ENCODE assay signal across 12 cellular contexts in genomic region chr17:68910256-68910705, GRCh38. TPM values are rescaled to one million over a fixed set of nuclear protein-coding genes. Genes with fewer than 3 reads are reported as not detected.
DNase-seq lines count a peak whose midpoint lies in the region; ATAC-seq and TF ChIP-seq lines count a peak whose summit lies in the region.
"Had no signal": no experiment of that assay in that cellular context is flagged by ENCODE, and none has a peak within 500 bp of the region (broad histone marks: within the 10 kb centered on the region; RNA-seq: fewer than 3 reads in every experiment).

No MANE protein-coding gene starts in this region.

- TF ChIP-seq CTCF in SK-N-SH (IDR thresholded peaks at IDR 0.05): no peak
- TF ChIP-seq CTCF in esophagus muscularis mucosa (IDR thresholded peaks at IDR 0.05): no peak
- TF ChIP-seq CTCF in upper lobe of left lung (IDR thresholded peaks at IDR 0.05): no peak
- TF ChIP-seq CTCF in upper lobe of right lung (IDR thresholded peaks at IDR 0.05): no peak

- CTCF ChIA-PET in SK-N-SH (lab: Yijun Ruan, JAX): interaction anchor here (1.3 to 1.4 kb wide), 2 partner anchors 7 to 135 kb away, joined by 4 read pairs; no protein-coding TSS in a partner anchor

- H2AK5ac ChIP-seq in mesendoderm (ENCODE audit: low read length): no peak overlapping the region

- no peak for TF ChIP-seq EP300 in SK-N-SH (IDR thresholded peaks at IDR 0.05; ENCODE audit: borderline replicate concordance in 1 of 2, low read depth in 1 of 2, low read length in 1 of 2)
- no peak for TF ChIP-seq EP300 in esophagus muscularis mucosa (IDR thresholded peaks at IDR 0.05)
- no peak for TF ChIP-seq EP300 in upper lobe of left lung (IDR thresholded peaks at IDR 0.05)

- H4K20me1 ChIP-seq in SK-N-SH (ENCODE audit: insufficient read depth): no peaks in the 10 kb centered on the region

- peaks cover 21% of the 10 kb centered on the region for H3F3A ChIP-seq in SK-N-SH (replicated peaks; ENCODE audit: insufficient read depth)

- TF ChIP-seq RAD21 in SK-N-SH (IDR thresholded peaks at IDR 0.05; ENCODE audit: low read length): no peak

- no peak overlapping the region for H2BK120ac ChIP-seq in mesendoderm (ENCODE audit: low read depth, low read length)

- H3K27ac ChIP-seq in SK-N-SH (ENCODE audit: low read depth in 2 of 2, low read length in 1 of 2) (no peak overlapping the region), esophagus muscularis mucosa (replicated peaks in 1 of 4) (peak overlapping the region; percentile 40 to 56 (median 46)), mesendoderm (ENCODE audit: low read depth, low read length) (no peak overlapping the region), upper lobe of left lung (peak overlapping the region; percentile 51 to 55 (median 52)), upper lobe of right lung (no peak overlapping the region)

- H4K5ac ChIP-seq in mesendoderm (ENCODE audit: low read length): no peak overlapping the region

- intact Hi-C loops in esophagus muscularis mucosa (cut with DNase I): no loop called here
- intact Hi-C loops in upper lobe of right lung (cut with DNase I): no loop called here

- TF ChIP-seq POLR2A in esophagus muscularis mucosa (IDR thresholded peaks at IDR 0.05; ENCODE audit: low read depth) (no peak), upper lobe of left lung (IDR thresholded peaks at IDR 0.05) (no peak)

- no peak overlapping the region for H3K23ac ChIP-seq in mesendoderm (ENCODE audit: low read length)

- H2BK5ac ChIP-seq in mesendoderm (ENCODE audit: low read length): no peak overlapping the region

- no peak for ATAC-seq in SK-N-SH treated with all-trans-retinoic acid at 6 μM for 48 hours
- peak; percentile 30 to 45 for ATAC-seq in upper lobe of left lung (ENCODE audit: low FRiP score in 2 of 2)
- no peak for ATAC-seq in upper lobe of right lung
- ATAC-seq in HG02642 (IDR thresholded peaks at IDR 0.05; ENCODE audit: poor library complexity, unreplicated experiment): no peak
- ATAC-seq: activated T-cell treated with anti-CD3 and anti-CD28 coated beads, Interleukin-2, amount 50 U/mL, for 4 hours; GM12878; K562 had no signal

- H3K79me1 ChIP-seq in mesendoderm (ENCODE audit: low read length): no peaks in the 10 kb centered on the region

- H2BK15ac ChIP-seq in mesendoderm (replicated peaks; ENCODE audit: low read depth): no peak overlapping the region

- POLR2A ChIA-PET in SK-N-SH (lab: Yijun Ruan, JAX): no interaction called here

- H3K79me2 ChIP-seq in SK-N-SH (ENCODE audit: insufficient read depth): no peaks in the 10 kb centered on the region
- no peaks in the 10 kb centered on the region for H3K79me2 ChIP-seq in mesendoderm (ENCODE audit: control insufficient read depth, insufficient read depth, low read length)

- H3K4me1 ChIP-seq in SK-N-SH (ENCODE audit: control insufficient read depth in 1 of 2, insufficient read depth in 2 of 2, low read depth in 1 of 2, low read length in 1 of 2) (peaks cover 5 to 12% of the 10 kb centered on the region in 2 experiments; a peak in 3 of 4 replicates), esophagus muscularis mucosa (peaks cover 12 to 32% (median 21%) of the 10 kb centered on the region in 4 donors), mesendoderm (ENCODE audit: control insufficient read depth, low read depth, low read length) (no peaks in the 10 kb centered on the region), upper lobe of left lung (peaks cover 0 to 9% (median 4%) of the 10 kb centered on the region in 4 donors), upper lobe of right lung (peaks cover 21% of the 10 kb centered on the region)

- 26% methylated on average over 5 of the region's 5 CpGs for WGBS in SK-N-SH (ENCODE audit: low lambda C conversion rate)
- WGBS in esophagus muscularis mucosa: 48% methylated on average over 2 of the region's 5 CpGs
- no CpG with 5 or more reads among the region's 5 CpGs for WGBS in mesendoderm (ENCODE audit: extremely low coverage, insufficient coverage, low lambda C conversion rate)
- 60 to 64% methylated on average over 5 of the region's 5 CpGs for WGBS in upper lobe of left lung, 2 donors

- H3K9me3 ChIP-seq in SK-N-SH (no peaks in the 10 kb centered on the region), esophagus muscularis mucosa (peaks cover 0 to 7% (median 0%) of the 10 kb centered on the region in 4 donors), upper lobe of left lung (no peaks in the 10 kb centered on the region), upper lobe of right lung (no peaks in the 10 kb centered on the region)

- no peak overlapping the region for H3K56ac ChIP-seq in mesendoderm (ENCODE audit: low read length)

- H3K18ac ChIP-seq in mesendoderm (ENCODE audit: low read length): no peak overlapping the region

- H2AFZ ChIP-seq in SK-N-SH (ENCODE audit: low read depth): 0 out of 2 replicates have a peak overlapping the region, but pooled peaks have one; percentile 11

- no peak for DNase-seq in SK-N-SH
- DNase-seq in esophagus muscularis mucosa (ENCODE audit: extremely low spot score): no peak
- DNase-seq in mesendoderm: peak; percentile 17
- DNase-seq in upper lobe of left lung: no peak
- no peak for DNase-seq in HT-29 (ENCODE audit: low spot score)
- no peak for DNase-seq in upper lobe of right lung
- DNase-seq: activated T-cell treated with anti-CD3 and anti-CD28 coated beads, Interleukin-2, amount 50 U/mL, for 4 hours; SW 1271 had no signal

- no peak overlapping the region for H3K4ac ChIP-seq in mesendoderm (ENCODE audit: low read depth, low read length)

- H3K4me2 ChIP-seq in SK-N-SH: no peak overlapping the region
- no peak overlapping the region for H3K4me2 ChIP-seq in mesendoderm (ENCODE audit: low read length)

- no peaks in the 10 kb centered on the region for H3K9me2 ChIP-seq in SK-N-SH

- no peaks in the 10 kb centered on the region for H3K27me3 ChIP-seq in SK-N-SH (ENCODE audit: insufficient read depth)
- H3K27me3 ChIP-seq in esophagus muscularis mucosa: no peaks in the 10 kb centered on the region
- no peaks in the 10 kb centered on the region for H3K27me3 ChIP-seq in mesendoderm (ENCODE audit: insufficient read depth, low read length, poor library complexity)
- no peaks in the 10 kb centered on the region for H3K27me3 ChIP-seq in upper lobe of left lung
- no peaks in the 10 kb centered on the region for H3K27me3 ChIP-seq in upper lobe of right lung

- H3K4me3 ChIP-seq in SK-N-SH (ENCODE audit: low read depth in 2 of 2, low read length in 1 of 2): no peak overlapping the region
- no peak overlapping the region for H3K4me3 ChIP-seq in esophagus muscularis mucosa
- no peak overlapping the region for H3K4me3 ChIP-seq in mesendoderm (ENCODE audit: low read length)
- H3K4me3 ChIP-seq in upper lobe of left lung: no peak overlapping the region
- H3K4me3 ChIP-seq in upper lobe of right lung: no peak overlapping the region
- H3K4me3 ChIP-seq: GM12878, K562 had no signal

- H3K36me3 ChIP-seq in SK-N-SH (replicated peaks in 1 of 2; ENCODE audit: control insufficient read depth in 1 of 2, insufficient read depth in 2 of 2, low read length in 1 of 2): no peaks in the 10 kb centered on the region
- peaks cover 0 to 64% (median 6%) of the 10 kb centered on the region in 4 donors for H3K36me3 ChIP-seq in esophagus muscularis mucosa
- no peaks in the 10 kb centered on the region for H3K36me3 ChIP-seq in mesendoderm (ENCODE audit: control insufficient read depth, insufficient read depth, low read length)
- H3K36me3 ChIP-seq in upper lobe of left lung: no peaks in the 10 kb centered on the region
- no peaks in the 10 kb centered on the region for H3K36me3 ChIP-seq in upper lobe of right lung

- no peak overlapping the region for H4K8ac ChIP-seq in mesendoderm (ENCODE audit: low read depth, low read length)

- H3K9ac ChIP-seq in SK-N-SH: no peak overlapping the region
- H3K9ac ChIP-seq in mesendoderm (ENCODE audit: low read length): no peak overlapping the region

TF ChIP-seq in SK-N-SH, 30 proteins besides CTCF, POLR2A, EP300 and RAD21:
- no peak for TF ChIP-seq FOXJ3 (CRISPR knock-in tag; IDR thresholded peaks at IDR 0.05)
- TF ChIP-seq SIN3A (IDR thresholded peaks at IDR 0.05; ENCODE audit: borderline replicate concordance, low read depth, low read length): no peak
- no peak for TF ChIP-seq POLR2AphosphoS5 (IDR thresholded peaks at IDR 0.05; ENCODE audit: low read depth, low read length)
- no peak for TF ChIP-seq USF1 (IDR thresholded peaks at IDR 0.05; ENCODE audit: borderline replicate concordance, low read depth)

TF ChIP-seq in SK-N-SH treated with all-trans-retinoic acid at 6 μM for 48 hours, 23 proteins besides CTCF, POLR2A, EP300 and RAD21 (continues in another document):
- no peak for TF ChIP-seq ARNTL (CRISPR knock-in tag; IDR thresholded peaks at IDR 0.05; ENCODE audit: borderline replicate concordance, low read depth)
- no peak for TF ChIP-seq TOX (CRISPR knock-in tag; IDR thresholded peaks at IDR 0.05; ENCODE audit: borderline replicate concordance)
- TF ChIP-seq ZFP30 (CRISPR knock-in tag; IDR thresholded peaks at IDR 0.05): no peak
- no peak for TF ChIP-seq TCF4 (CRISPR knock-in tag; IDR thresholded peaks at IDR 0.05; ENCODE audit: borderline replicate concordance)
- TF ChIP-seq ZNF8 (CRISPR knock-in tag; IDR thresholded peaks at IDR 0.05): no peak
- TF ChIP-seq SNAI2 (CRISPR knock-in tag; IDR thresholded peaks at IDR 0.05): no peak
- no peak for TF ChIP-seq PATZ1 (CRISPR knock-in tag; IDR thresholded peaks at IDR 0.05; ENCODE audit: borderline replicate concordance)
- no peak for TF ChIP-seq BACH2 (CRISPR knock-in tag; IDR thresholded peaks at IDR 0.05; ENCODE audit: borderline replicate concordance)
- TF ChIP-seq ZFP3 (CRISPR knock-in tag; IDR thresholded peaks at IDR 0.05): no peak

RNA-seq across cellular contexts. Expression of gene ABCA8, which starts 44.9 kb away (rescaled TPM):
- 2.3 TPM in 2 replicates for polyA plus RNA-seq in SK-N-SH (2012; rRNA removed)
- polyA plus RNA-seq in SK-N-SH (2012; cell fraction: cytosol; rRNA removed): 1.7 and 2.3 TPM in 2 replicates
- polyA plus RNA-seq in SK-N-SH (2012; cell fraction: nucleus; rRNA removed): 4.7 and 4.9 TPM in 2 replicates
- total RNA-seq in esophagus muscularis mucosa (10 to 100 TPM; 43.6 to 76.6 (median 64.2) TPM), upper lobe of left lung (10 to 100 TPM; 26.2 to 86.9 (median 42.9) TPM), upper lobe of right lung (34.0 TPM)
- not detected for polyA plus RNA-seq in mesendoderm (2013, experiment 1 of 2)
- polyA plus RNA-seq in mesendoderm (2013, experiment 2 of 2): not detected
- not detected in 2 replicates for total RNA-seq in HT-29 (2014; rRNA removed; shearing (Covaris generic))

Comparison
In these comparisons a context has a peak if more than half of its experiments do, and no peak if none do; other contexts are left out.
1. H3K27ac ChIP-seq: peak in esophagus muscularis mucosa (4 of 4) and upper lobe of left lung (4 of 4); none in SK-N-SH (0 of 2), mesendoderm (single experiment) and upper lobe of right lung (single experiment).
2. ATAC-seq: peak in upper lobe of left lung (2 of 2); none in SK-N-SH treated with all-trans-retinoic acid at 6 μM for 48 hours (single experiment), upper lobe of right lung (single experiment) and HG02642 (single experiment).
3. RNA of gene ABCA8, which starts 44.9 kb away (total RNA-seq): 43.6 to 76.6 TPM in esophagus muscularis mucosa, 26.2 to 86.9 TPM in upper lobe of left lung and 34.0 TPM in upper lobe of right lung (single experiment); not detected in HT-29; every median in the first group is over 10 times any median in the second.